In genomic region chr2:65351234-65351947, GRCh38 we compare ENCODE assay signal across 10 cellular contexts.
A peak's percentile ranks its signal among the peaks of the same experiment; 100 is the strongest.
DNase-seq lines count a peak whose midpoint lies in the region; ATAC-seq and TF ChIP-seq lines count a peak whose summit lies in the region.
"Had no signal": no experiment of that assay in that cellular context is flagged by ENCODE, and none has a peak within 500 bp of the region (broad histone marks: within the 10 kb centered on the region; RNA-seq: fewer than 3 reads in every experiment).

No MANE protein-coding gene starts in this region.

- H3K9ac ChIP-seq in PC-3 (ENCODE audit: low read length), result no peak overlapping the region

- peaks cover 49% of the 10 kb centered on the region for H4K20me1 ChIP-seq in PC-3 (ENCODE audit: low read length)

- TF ChIP-seq CTCF in dorsolateral prefrontal cortex (IDR thresholded peaks at IDR 0.05 in 54 of 56, conservative IDR thresholded peaks at IDR 0.05 in 2 of 56; ENCODE audit: low read depth in 1 of 56, partially characterized antibody in 56 of 56) (no peak), nephron progenitor cell (IDR thresholded peaks at IDR 0.05) (no peak), PC-3 (conservative IDR thresholded peaks at IDR 0.05; ENCODE audit: low read depth, low read length) (no peak)

- H3K4me3 ChIP-seq in dorsolateral prefrontal cortex, result no peak overlapping the region
- no peak overlapping the region for H3K4me3 ChIP-seq in PC-3 (ENCODE audit: low read length)
- H3K4me3 ChIP-seq: SJSA1, suprapubic skin had no signal

- H3K4me3 Mint-ChIP-seq in nephron progenitor cell, result peak overlapping the region; percentile 23

- no peaks in the 10 kb centered on the region for H3K36me3 ChIP-seq in PC-3 (ENCODE audit: low read depth, low read length)
- H3K36me3 ChIP-seq: SJSA1, suprapubic skin had no signal

- H3K27me3 ChIP-seq in dorsolateral prefrontal cortex (no peaks in the 10 kb centered on the region), PC-3 (ENCODE audit: low read length) (no peaks in the 10 kb centered on the region)
- H3K27me3 ChIP-seq: SJSA1, suprapubic skin had no signal

- peaks cover 7% of the 10 kb centered on the region for H3K9me3 Mint-ChIP-seq in nephron progenitor cell

- POLR2A ChIA-PET in PC-3 (lab: Charles Lee; ENCODE audit: unreplicated experiment), result no interaction called here

- BruUV-seq in PC-3 (replicated peaks; lab: Mats Ljungman, UMichigan), result no TSS peak

- ATAC-seq in GM21515 (IDR thresholded peaks at IDR 0.05; ENCODE audit: unreplicated experiment) (no peak), PC-3 (no peak)

- H3K27ac ChIP-seq in dorsolateral prefrontal cortex, result peak overlapping the region in 34 of 59 donors; percentile 6 to 77 (median 45)
- H3K27ac ChIP-seq in PC-3 (ENCODE audit: low read length), result no peak overlapping the region
- H3K27ac ChIP-seq: SJSA1, suprapubic skin had no signal

- H2AFZ ChIP-seq in PC-3 (ENCODE audit: low read length), result no peak overlapping the region

- intact Hi-C loops in dorsolateral prefrontal cortex (cut with DNase I), result no loop called here
- intact Hi-C loops in PC-3 (cut with micrococcal nuclease), result no loop called here

- CTCF ChIA-PET in PC-3 (lab: Charles Lee), result interaction anchor here (1.1 kb wide), 1 partner anchor 31 kb away, joined by 3 read pairs; no protein-coding TSS in a partner anchor

- no peaks in the 10 kb centered on the region for H3F3A ChIP-seq in PC-3 (ENCODE audit: low read length, unreplicated experiment)

- H3K4me1 ChIP-seq in PC-3 (ENCODE audit: insufficient read depth, low read length), result peaks cover 30% of the 10 kb centered on the region

- H3K79me2 ChIP-seq in PC-3 (ENCODE audit: low read length), result peaks cover 100% of the 10 kb centered on the region

- H3K27ac Mint-ChIP-seq in nephron progenitor cell, result peak overlapping the region; percentile 90

- no peak overlapping the region for H3K4me2 ChIP-seq in PC-3 (ENCODE audit: low read length)

- H3K27me3 Mint-ChIP-seq in nephron progenitor cell (ENCODE audit: low read depth, poor library complexity), result no peaks in the 10 kb centered on the region

- peak; percentile 54 for DNase-seq in Daoy (ENCODE audit: low read depth)
- DNase-seq in NCI-H524 (lab: John Stamatoyannopoulos, UW), result peak; percentile 78 to 93
- DNase-seq in dorsolateral prefrontal cortex, result peak in 1 of 10 donors; percentile 47
- no peak for DNase-seq in nephron progenitor cell
- no peak for DNase-seq in hippocampal formation (lab: John Stamatoyannopoulos, UW)
- DNase-seq in PC-3, result no peak
- DNase-seq in LoVo (ENCODE audit: low spot score), result no peak

- H3K36me3 Mint-ChIP-seq in nephron progenitor cell (ENCODE audit: low read depth), result peaks cover 24% of the 10 kb centered on the region

- H3K4me1 Mint-ChIP-seq in nephron progenitor cell, result peaks cover 69% of the 10 kb centered on the region

- no peaks in the 10 kb centered on the region for H3K9me3 ChIP-seq in PC-3 (ENCODE audit: low read length)
- H3K9me3 ChIP-seq: SJSA1, suprapubic skin had no signal

- H3K9me2 ChIP-seq in PC-3 (replicated peaks; ENCODE audit: low read length), result 0 out of 2 replicates have a peak, but pooled peaks cover 3% of the 10 kb centered on the region

Comparison
In these comparisons a context has a peak if more than half of its experiments do, and no peak if none do; other contexts are left out.
1. DNase-seq: peak in Daoy (single experiment) and NCI-H524 (2 of 2); none in nephron progenitor cell (single experiment), hippocampal formation (0 of 2), PC-3 (single experiment) and LoVo (single experiment).